Comparison of ENCODE assay signal across 20 cellular contexts in genomic region chr6:170378502-170378901, GRCh38.
A peak's percentile ranks its signal among the peaks of the same experiment; 100 is the strongest.
DNase-seq lines count a peak whose midpoint lies in the region; ATAC-seq and TF ChIP-seq lines count a peak whose summit lies in the region.
"Had no signal": no experiment of that assay in that cellular context is flagged by ENCODE, and none has a peak within 500 bp of the region (broad histone marks: within the 10 kb centered on the region; RNA-seq: fewer than 3 reads in every experiment).

No MANE protein-coding gene starts in this region.

- intact Hi-C loops in natural killer cell (cut with micrococcal nuclease) = no loop called here

- peaks cover 15 to 46% (median 26%) of the 10 kb centered on the region in 4 donors for H3K4me1 Mint-ChIP-seq in CD4-positive, CD25-positive, alpha-beta regulatory T cell
- H3K4me1 Mint-ChIP-seq in CD8-positive, alpha-beta memory T cell = peaks cover 36 to 41% (median 37%) of the 10 kb centered on the region in 3 donors
- H3K4me1 Mint-ChIP-seq in natural killer cell = peaks cover 30 to 55% of the 10 kb centered on the region in 2 donors

- peak overlapping the region; percentile 35 for H3K27ac ChIP-seq in CD4-positive, CD25-positive, alpha-beta regulatory T cell (ENCODE audit: insufficient read depth, low read length, poor library complexity, severe bottlenecking)
- H3K27ac ChIP-seq in CD8-positive, alpha-beta memory T cell (ENCODE audit: low read depth, low read length) = no peak overlapping the region
- H3K27ac ChIP-seq: KMS-11, pancreas, testis had no signal

- peaks cover 12% of the 10 kb centered on the region for H3K4me1 ChIP-seq in CD4-positive, CD25-positive, alpha-beta regulatory T cell (ENCODE audit: control insufficient read depth, insufficient read depth, low read length, poor library complexity, severe bottlenecking)
- peaks cover 16% of the 10 kb centered on the region for H3K4me1 ChIP-seq in CD8-positive, alpha-beta memory T cell (ENCODE audit: insufficient read depth, low read length)
- H3K4me1 ChIP-seq: pancreas, testis had no signal

- peaks cover 26% of the 10 kb centered on the region for H3K36me3 Mint-ChIP-seq in CD4-positive, CD25-positive, alpha-beta regulatory T cell
- peaks cover 4 to 34% (median 21%) of the 10 kb centered on the region in 3 donors for H3K36me3 Mint-ChIP-seq in CD8-positive, alpha-beta memory T cell
- H3K36me3 Mint-ChIP-seq in natural killer cell = peaks cover 16% of the 10 kb centered on the region

- H3K9me3 Mint-ChIP-seq in CD4-positive, CD25-positive, alpha-beta regulatory T cell = no peaks in the 10 kb centered on the region
- H3K9me3 Mint-ChIP-seq in CD8-positive, alpha-beta memory T cell = no peaks in the 10 kb centered on the region
- H3K9me3 Mint-ChIP-seq in natural killer cell = no peaks in the 10 kb centered on the region
- H3K9me3 Mint-ChIP-seq: brain had no signal

- H3K36me3 ChIP-seq in CD4-positive, CD25-positive, alpha-beta regulatory T cell (ENCODE audit: control insufficient read depth, insufficient read depth, low read length) = peaks cover 13% of the 10 kb centered on the region
- H3K36me3 ChIP-seq in CD8-positive, alpha-beta memory T cell (ENCODE audit: insufficient read depth, low read length) = peaks cover 5% of the 10 kb centered on the region
- H3K36me3 ChIP-seq: pancreas had no signal

- CTCF ChIA-PET in CD8-positive, alpha-beta memory T cell (lab: Charles Lee) = no interaction called here

- POLR2A ChIA-PET in CD8-positive, alpha-beta memory T cell (lab: Charles Lee) = no interaction called here

- H3K4me3 Mint-ChIP-seq in CD4-positive, CD25-positive, alpha-beta regulatory T cell = peak overlapping the region in 2 of 4 donors; percentile 10 to 65
- peak overlapping the region in 6 of 7 donors; percentile 61 to 79 (median 70) for H3K4me3 Mint-ChIP-seq in CD8-positive, alpha-beta memory T cell
- H3K4me3 Mint-ChIP-seq in natural killer cell = peak overlapping the region; percentile 83
- H3K4me3 Mint-ChIP-seq: B cell, brain had no signal

- ATAC-seq in CD4-positive, CD25-positive, alpha-beta regulatory T cell (ENCODE audit: low read depth in 2 of 2) = peak; percentile 60 to 67
- ATAC-seq in natural killer cell (peak; percentile 53 to 86 (median 83)), GM18870 (IDR thresholded peaks at IDR 0.05; ENCODE audit: unreplicated experiment) (no peak)
- ATAC-seq: esophagus mucosa, left colon, pancreas had no signal

- no peaks in the 10 kb centered on the region for H3K27me3 Mint-ChIP-seq in CD4-positive, CD25-positive, alpha-beta regulatory T cell
- H3K27me3 Mint-ChIP-seq in CD8-positive, alpha-beta memory T cell = no peaks in the 10 kb centered on the region
- H3K27me3 Mint-ChIP-seq in natural killer cell (ENCODE audit: low read depth in 2 of 2) = no peaks in the 10 kb centered on the region
- H3K27me3 Mint-ChIP-seq: B cell, brain had no signal

- peak in 1 of 3 donors; percentile 65 for DNase-seq in CD4-positive, CD25-positive, alpha-beta regulatory T cell
- DNase-seq in CD8-positive, alpha-beta memory T cell = peak in 4 of 5 donors; percentile 26 to 53 (median 38)
- peak; percentile 4 for DNase-seq in activated gamma-delta T cell treated with anti-CD3 and anti-CD28 coated beads, Interleukin-2, amount 50 U/mL, for 16 hours (ENCODE audit: low read depth)
- DNase-seq in natural killer cell (no peak), UCSD-AML1 (lab: John Stamatoyannopoulos, UW; ENCODE audit: unreplicated experiment) (no peak)
- no peak for DNase-seq in stimulated activated CD4-positive, alpha-beta T cell treated with anti-CD3 and anti-CD28 coated beads, Interleukin-2, amount 100 ng/mL, for 24 hours
- DNase-seq: activated CD4-positive, alpha-beta T cell treated with anti-CD3 and anti-CD28 coated beads for 48 hours; DMS79; left colon; NCI-H1092; NCI-H2107; NCI-H524 treated with DMSO at 0.1 percent for 48 hours; pancreas; SIG-M5; testis had no signal

- no peaks in the 10 kb centered on the region for H3K27me3 ChIP-seq in CD4-positive, CD25-positive, alpha-beta regulatory T cell (ENCODE audit: control insufficient read depth, insufficient read depth, low read length)
- H3K27me3 ChIP-seq in CD8-positive, alpha-beta memory T cell (ENCODE audit: insufficient read depth, low read length, poor library complexity, severe bottlenecking) = no peaks in the 10 kb centered on the region
- H3K27me3 ChIP-seq: pancreas, testis had no signal

- H3K4me3 ChIP-seq in CD4-positive, CD25-positive, alpha-beta regulatory T cell (ENCODE audit: low read depth, low read length) = peak overlapping the region; percentile 49
- no peak overlapping the region for H3K4me3 ChIP-seq in CD8-positive, alpha-beta memory T cell (ENCODE audit: low read length)
- H3K4me3 ChIP-seq: pancreas, testis had no signal

- no peak for TF ChIP-seq CTCF in natural killer cell (IDR thresholded peaks at IDR 0.05)

- H3K9me3 ChIP-seq in CD4-positive, CD25-positive, alpha-beta regulatory T cell (ENCODE audit: control insufficient read depth in 2 of 2, low read length in 2 of 2) = no peaks in the 10 kb centered on the region
- no peaks in the 10 kb centered on the region for H3K9me3 ChIP-seq in CD8-positive, alpha-beta memory T cell (ENCODE audit: low read length)
- H3K9me3 ChIP-seq: pancreas, testis had no signal

- H3K27ac Mint-ChIP-seq in CD4-positive, CD25-positive, alpha-beta regulatory T cell = peak overlapping the region; percentile 81 to 87 (median 85)
- peak overlapping the region; percentile 22 to 99 (median 88) for H3K27ac Mint-ChIP-seq in CD8-positive, alpha-beta memory T cell
- peak overlapping the region; percentile 79 to 90 for H3K27ac Mint-ChIP-seq in natural killer cell
- H3K27ac Mint-ChIP-seq: B cell, brain had no signal

Comparison
In these comparisons a context has a peak if more than half of its experiments do, and no peak if none do; other contexts are left out.
1. DNase-seq: peak in CD8-positive, alpha-beta memory T cell (4 of 5) and activated gamma-delta T cell treated with anti-CD3 and anti-CD28 coated beads, Interleukin-2, amount 50 U/mL, for 16 hours (single experiment); none in natural killer cell (single experiment), UCSD-AML1 (single experiment) and stimulated activated CD4-positive, alpha-beta T cell treated with anti-CD3 and anti-CD28 coated beads, Interleukin-2, amount 100 ng/mL, for 24 hours (0 of 2).
2. Peak in every context shown above with its lines, with median percentiles within 50 percentile points of each other: H3K27ac Mint-ChIP-seq.